In genomic region chr12:46517579-46517962, GRCh38 we compare ENCODE assay signal across 8 cellular contexts.
DNase-seq lines count a peak whose midpoint lies in the region; ATAC-seq and TF ChIP-seq lines count a peak whose summit lies in the region.

No MANE protein-coding gene starts in this region.

- CTCF ChIA-PET in activated naive CD4-positive, alpha-beta T cell treated with anti-CD3 and anti-CD28 coated beads, Interleukin-2, amount 10 ng/mL, durations not matched to agents 7 days and 5 days (lab: Charles Lee): interaction anchor here (1.2 to 1.8 kb wide), 2 partner anchors 10 to 144 kb away, joined by 3 to 10 read pairs; no protein-coding TSS in a partner anchor
- CTCF ChIA-PET in activated CD8-positive, alpha-beta T cell treated with anti-CD3 and anti-CD28 coated beads, Interleukin-2, amount 10 ng/mL, durations not matched to agents 7 days and 5 days (lab: Charles Lee): interaction anchor here (0.7 to 2.0 kb wide), 7 partner anchors 8 to 144 kb away, joined by 3 to 5 read pairs (median 4); no protein-coding TSS in a partner anchor
- CTCF ChIA-PET in HEK293T (lab: Yijun Ruan, JAX): no interaction called here

- H3K27ac Mint-ChIP-seq in activated naive CD4-positive, alpha-beta T cell treated with anti-CD3 and anti-CD28 coated beads, Interleukin-2, amount 10 ng/mL, durations not matched to agents 7 days and 5 days: peak overlapping the region; percentile 94
- H3K27ac Mint-ChIP-seq in activated CD8-positive, alpha-beta T cell treated with anti-CD3 and anti-CD28 coated beads, Interleukin-2, amount 10 ng/mL, durations not matched to agents 7 days and 5 days: peak overlapping the region; percentile 91

- no peak for DNase-seq in activated naive CD4-positive, alpha-beta T cell treated with anti-CD3 and anti-CD28 coated beads, Interleukin-2, amount 10 ng/mL, durations not matched to agents 7 days and 5 days
- DNase-seq in activated naive CD4-positive, alpha-beta T cell treated with Interleukin-2 at 50 U/mL for 16 hours: no peak
- DNase-seq in activated CD8-positive, alpha-beta T cell treated with anti-CD3 and anti-CD28 coated beads, Interleukin-2, amount 10 ng/mL, durations not matched to agents 7 days and 5 days: peak; percentile 37
- DNase-seq in HEK293T (ENCODE audit: extremely low spot score) (no peak), left colon (no peak), NCI-H2171 treated with DMSO at 0.1 percent for 48 hours (lab: John Stamatoyannopoulos, UW) (no peak), GM03348 (ENCODE audit: low spot score) (no peak)

- peaks cover 73% of the 10 kb centered on the region for H3K4me1 Mint-ChIP-seq in activated naive CD4-positive, alpha-beta T cell treated with anti-CD3 and anti-CD28 coated beads, Interleukin-2, amount 10 ng/mL, durations not matched to agents 7 days and 5 days
- H3K4me1 Mint-ChIP-seq in activated CD8-positive, alpha-beta T cell treated with anti-CD3 and anti-CD28 coated beads, Interleukin-2, amount 10 ng/mL, durations not matched to agents 7 days and 5 days (ENCODE audit: low read depth): peaks cover 61% of the 10 kb centered on the region

- H3K9me3 Mint-ChIP-seq in activated naive CD4-positive, alpha-beta T cell treated with anti-CD3 and anti-CD28 coated beads, Interleukin-2, amount 10 ng/mL, durations not matched to agents 7 days and 5 days: peaks cover 5% of the 10 kb centered on the region
- H3K9me3 Mint-ChIP-seq in activated CD8-positive, alpha-beta T cell treated with anti-CD3 and anti-CD28 coated beads, Interleukin-2, amount 10 ng/mL, durations not matched to agents 7 days and 5 days (ENCODE audit: insufficient read depth): peaks cover 5% of the 10 kb centered on the region

- peaks cover 28% of the 10 kb centered on the region for H3K36me3 Mint-ChIP-seq in activated naive CD4-positive, alpha-beta T cell treated with anti-CD3 and anti-CD28 coated beads, Interleukin-2, amount 10 ng/mL, durations not matched to agents 7 days and 5 days
- H3K36me3 Mint-ChIP-seq in activated CD8-positive, alpha-beta T cell treated with anti-CD3 and anti-CD28 coated beads, Interleukin-2, amount 10 ng/mL, durations not matched to agents 7 days and 5 days (ENCODE audit: low read depth): peaks cover 44% of the 10 kb centered on the region

- ATAC-seq in HG02970 (IDR thresholded peaks at IDR 0.05; ENCODE audit: low FRiP score, unreplicated experiment) (peak; percentile 28), left colon (no peak)
- peak; percentile 57 for ATAC-seq in activated CD8-positive, alpha-beta T cell treated with anti-CD3 and anti-CD28 coated beads, Interleukin-2, amount 10 ng/mL, durations not matched to agents 7 days and 5 days

- intact Hi-C loops in left colon (cut with DNase I, micrococcal nuclease): no loop called here

- peak overlapping the region; percentile 3 for H3K4me3 Mint-ChIP-seq in activated naive CD4-positive, alpha-beta T cell treated with anti-CD3 and anti-CD28 coated beads, Interleukin-2, amount 10 ng/mL, durations not matched to agents 7 days and 5 days
- peak overlapping the region; percentile 24 for H3K4me3 Mint-ChIP-seq in activated CD8-positive, alpha-beta T cell treated with anti-CD3 and anti-CD28 coated beads, Interleukin-2, amount 10 ng/mL, durations not matched to agents 7 days and 5 days

- no peaks in the 10 kb centered on the region for H3K27me3 Mint-ChIP-seq in activated naive CD4-positive, alpha-beta T cell treated with anti-CD3 and anti-CD28 coated beads, Interleukin-2, amount 10 ng/mL, durations not matched to agents 7 days and 5 days
- no peaks in the 10 kb centered on the region for H3K27me3 Mint-ChIP-seq in activated CD8-positive, alpha-beta T cell treated with anti-CD3 and anti-CD28 coated beads, Interleukin-2, amount 10 ng/mL, durations not matched to agents 7 days and 5 days (ENCODE audit: low read depth)

- POLR2A ChIA-PET in activated CD8-positive, alpha-beta T cell treated with anti-CD3 and anti-CD28 coated beads, Interleukin-2, amount 10 ng/mL, durations not matched to agents 7 days and 5 days (lab: Charles Lee): interaction anchor here (0.6 to 2.1 kb wide), 4 partner anchors 29 to 146 kb away, joined by 3 to 9 read pairs (median 6); no protein-coding TSS in a partner anchor
- POLR2A ChIA-PET in HEK293T (lab: Yijun Ruan, JAX): no interaction called here

TF ChIP-seq in HEK293T, 16 proteins besides CTCF, POLR2A, EP300 and RAD21:
- TF ChIP-seq L3MBTL2 (conservative IDR thresholded peaks at IDR 0.05) (no peak), LEF1 (IDR thresholded peaks at IDR 0.05; ENCODE audit: borderline replicate concordance) (no peak), SUZ12 (IDR thresholded peaks at IDR 0.05) (no peak), ELF4 (IDR thresholded peaks at IDR 0.05) (no peak), TARDBP (IDR thresholded peaks at IDR 0.05) (no peak), FOXK2 (IDR thresholded peaks at IDR 0.05) (no peak)
